Comparison of ENCODE assay signal across 9 cellular contexts in the genomic region with DNA sequence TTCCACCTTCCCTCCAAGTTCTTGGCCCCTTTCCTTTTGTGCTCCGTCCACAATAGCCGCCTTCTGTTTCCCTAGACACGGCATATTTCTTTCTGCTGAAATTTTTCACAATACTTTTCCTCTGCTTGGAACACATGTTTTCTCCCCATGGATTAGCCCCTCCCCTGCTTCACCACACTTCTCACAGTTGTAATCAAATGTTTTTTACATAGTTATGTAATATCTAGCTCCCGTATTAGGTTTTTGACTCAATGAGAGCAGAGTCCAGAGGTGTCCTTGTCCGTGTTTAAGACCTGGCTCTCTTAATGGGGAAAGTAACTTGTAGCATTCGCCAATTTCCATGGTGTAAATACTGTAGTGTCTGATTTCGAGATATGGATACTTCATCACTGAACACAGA.
"Had no signal": no experiment of that assay in that cellular context is flagged by ENCODE, and none has a peak within 500 bp of the region (broad histone marks: within the 10 kb centered on the region; RNA-seq: fewer than 3 reads in every experiment).

No MANE protein-coding gene starts in this region.

- H3K36me3 Mint-ChIP-seq: IgD-negative memory B cell had no signal

- H3K36me3 ChIP-seq: HAP-1 had no signal

- H3K27ac Mint-ChIP-seq: HFFc6, IgD-negative memory B cell had no signal

- H3K4me3 ChIP-seq: GM23248, HAP-1 had no signal

- H3K4me3 Mint-ChIP-seq: HFFc6, IgD-negative memory B cell had no signal

- DNase-seq: GM23248, GOT3, H7, HFFc6 had no signal

- H3K9ac ChIP-seq: GM23248 had no signal

- H3K9me3 Mint-ChIP-seq: HFFc6, IgD-negative memory B cell had no signal

- H3K4me1 Mint-ChIP-seq: IgD-negative memory B cell had no signal

- H3K27ac ChIP-seq: GM23248, HL-60 had no signal

- ATAC-seq: HCT116, HepG2 had no signal

- H3K9me3 ChIP-seq: HAP-1 had no signal
